Comparison of ENCODE assay signal across 14 cellular contexts in genomic region chr3:134419214-134419965, GRCh38. TPM values are rescaled to one million over a fixed set of nuclear protein-coding genes. Genes with fewer than 3 reads are reported as not detected.
DNase-seq lines count a peak whose midpoint lies in the region; ATAC-seq and TF ChIP-seq lines count a peak whose summit lies in the region.
"Had no signal": no experiment of that assay in that cellular context is flagged by ENCODE, and none has a peak within 500 bp of the region (broad histone marks: within the 10 kb centered on the region; RNA-seq: fewer than 3 reads in every experiment).

No MANE protein-coding gene starts in this region.

- peak; percentile 87 for DNase-seq in DMS53 (lab: John Stamatoyannopoulos, UW)
- peak; percentile 57 for DNase-seq in HuH-7.5 (ENCODE audit: low spot score)
- no peak for DNase-seq in lower lobe of right lung
- DNase-seq in breast epithelium (ENCODE audit: low spot score in 2 of 2), result no peak
- DNase-seq: activated CD8-positive, alpha-beta memory T cell treated with anti-CD3 and anti-CD28 coated beads for 24 hours; cerebellar nuclear complex; natural killer cell; right lobe of liver; stimulated activated CD4-positive, alpha-beta T cell treated with anti-CD3 and anti-CD28 coated beads, Interleukin-1b, Interleukin-23, amount 100 ng/mL, for 48 hours; T-cell had no signal

- H3K4me3 ChIP-seq in OCI-LY3 (ENCODE audit: low read length) (no peak overlapping the region), lower lobe of right lung (no peak overlapping the region), breast epithelium (no peak overlapping the region)
- H3K4me3 ChIP-seq: right lobe of liver had no signal

- peaks cover 16% of the 10 kb centered on the region for H3K4me1 ChIP-seq in OCI-LY3 (ENCODE audit: low read length)
- H3K4me1 ChIP-seq in lower lobe of right lung, result no peaks in the 10 kb centered on the region
- H3K4me1 ChIP-seq in breast epithelium, result no peaks in the 10 kb centered on the region
- H3K4me1 ChIP-seq: right lobe of liver had no signal

- TF ChIP-seq CTCF in OCI-LY3 (IDR thresholded peaks at IDR 0.05; ENCODE audit: low read depth, low read length) (no peak), lower lobe of right lung (IDR thresholded peaks at IDR 0.05) (no peak), breast epithelium (IDR thresholded peaks at IDR 0.05) (no peak)

- no peak overlapping the region for H3K9ac ChIP-seq in OCI-LY3 (ENCODE audit: low read length)

- TF ChIP-seq POLR2A in breast epithelium (IDR thresholded peaks at IDR 0.05), result no peak

- peaks cover 16% of the 10 kb centered on the region for H3K27me3 ChIP-seq in OCI-LY3 (ENCODE audit: low read depth, low read length)
- no peaks in the 10 kb centered on the region for H3K27me3 ChIP-seq in lower lobe of right lung (ENCODE audit: low read depth)
- no peaks in the 10 kb centered on the region for H3K27me3 ChIP-seq in breast epithelium
- H3K27me3 ChIP-seq: right lobe of liver had no signal

- peak; percentile 11 to 41 for ATAC-seq in lower lobe of right lung
- ATAC-seq in HG02852 (IDR thresholded peaks at IDR 0.05; ENCODE audit: unreplicated experiment), result no peak
- ATAC-seq in HG03442 (IDR thresholded peaks at IDR 0.05; ENCODE audit: unreplicated experiment), result no peak
- no peak for ATAC-seq in GM18520 (IDR thresholded peaks at IDR 0.05; ENCODE audit: unreplicated experiment)
- ATAC-seq: natural killer cell, T-cell had no signal

- peak overlapping the region; percentile 89; the same call in 1 of the 2 replicates for H2AFZ ChIP-seq in OCI-LY3 (ENCODE audit: low read depth, low read length)

- H3K9me3 ChIP-seq in OCI-LY3 (ENCODE audit: insufficient read depth, low read length) (peaks cover 2% of the 10 kb centered on the region; the same call in 1 of the 2 replicates), lower lobe of right lung (no peaks in the 10 kb centered on the region), breast epithelium (no peaks in the 10 kb centered on the region)
- H3K9me3 ChIP-seq: right lobe of liver had no signal

- peak overlapping the region; percentile 45 for H3K4me2 ChIP-seq in OCI-LY3 (ENCODE audit: low read length)

- intact Hi-C loops in lower lobe of right lung (cut with DNase I), result no loop called here
- intact Hi-C loops in breast epithelium (cut with DNase I; ENCODE audit: low total_unique reads), result no loop called here

- H3K36me3 ChIP-seq in OCI-LY3 (replicated peaks; ENCODE audit: low read depth, low read length) (no peaks in the 10 kb centered on the region), lower lobe of right lung (no peaks in the 10 kb centered on the region), breast epithelium (no peaks in the 10 kb centered on the region)
- H3K36me3 ChIP-seq: right lobe of liver had no signal

- H3K27ac ChIP-seq in OCI-LY3 (ENCODE audit: low read length) (no peak overlapping the region), lower lobe of right lung (no peak overlapping the region), breast epithelium (no peak overlapping the region)
- H3K27ac ChIP-seq: right lobe of liver had no signal

- H4K20me1 ChIP-seq in OCI-LY3 (ENCODE audit: insufficient read depth, low read length), result no peaks in the 10 kb centered on the region

- H3K79me2 ChIP-seq in OCI-LY3 (ENCODE audit: low read length), result no peaks in the 10 kb centered on the region

RNA-seq across cellular contexts. Expression of gene AMOTL2, which starts 45.1 kb away (rescaled TPM):
- total RNA-seq in lower lobe of right lung (77.8 TPM), breast epithelium (100 to 1,000 TPM in 1 of 3 donors, 10 to 100 TPM in 2; 78.3 to 281 (median 83.2) TPM)
- total RNA-seq: natural killer cell had no signal

Comparison
In these comparisons a context has a peak if more than half of its experiments do, and no peak if none do; other contexts are left out.
1. DNase-seq: peak in DMS53 (single experiment) and HuH-7.5 (single experiment); none in lower lobe of right lung (single experiment) and breast epithelium (0 of 2).
2. ATAC-seq: peak in lower lobe of right lung (2 of 2); none in HG02852 (single experiment), HG03442 (single experiment) and GM18520 (single experiment).